Comparison of ENCODE assay signal across 2 cellular contexts in genomic region chr20:36479938-36480337, GRCh38.
TF ChIP-seq lines count a peak whose summit lies in the region.

No MANE protein-coding gene starts in this region.

TF ChIP-seq in SK-N-SH treated with all-trans-retinoic acid at 6 μM for 48 hours, 23 proteins besides CTCF, POLR2A, EP300 and RAD21 (continued from another document):
- TF ChIP-seq TSHZ2 (CRISPR knock-in tag; IDR thresholded peaks at IDR 0.05) (no peak), ARNTL (CRISPR knock-in tag; IDR thresholded peaks at IDR 0.05; ENCODE audit: borderline replicate concordance, low read depth) (no peak), ZFP30 (CRISPR knock-in tag; IDR thresholded peaks at IDR 0.05) (no peak), CSDC2 (CRISPR knock-in tag; IDR thresholded peaks at IDR 0.05) (no peak), ZNF8 (CRISPR knock-in tag; IDR thresholded peaks at IDR 0.05) (no peak), ZFP3 (CRISPR knock-in tag; IDR thresholded peaks at IDR 0.05) (no peak)
- TF ChIP-seq, protein P1, sequence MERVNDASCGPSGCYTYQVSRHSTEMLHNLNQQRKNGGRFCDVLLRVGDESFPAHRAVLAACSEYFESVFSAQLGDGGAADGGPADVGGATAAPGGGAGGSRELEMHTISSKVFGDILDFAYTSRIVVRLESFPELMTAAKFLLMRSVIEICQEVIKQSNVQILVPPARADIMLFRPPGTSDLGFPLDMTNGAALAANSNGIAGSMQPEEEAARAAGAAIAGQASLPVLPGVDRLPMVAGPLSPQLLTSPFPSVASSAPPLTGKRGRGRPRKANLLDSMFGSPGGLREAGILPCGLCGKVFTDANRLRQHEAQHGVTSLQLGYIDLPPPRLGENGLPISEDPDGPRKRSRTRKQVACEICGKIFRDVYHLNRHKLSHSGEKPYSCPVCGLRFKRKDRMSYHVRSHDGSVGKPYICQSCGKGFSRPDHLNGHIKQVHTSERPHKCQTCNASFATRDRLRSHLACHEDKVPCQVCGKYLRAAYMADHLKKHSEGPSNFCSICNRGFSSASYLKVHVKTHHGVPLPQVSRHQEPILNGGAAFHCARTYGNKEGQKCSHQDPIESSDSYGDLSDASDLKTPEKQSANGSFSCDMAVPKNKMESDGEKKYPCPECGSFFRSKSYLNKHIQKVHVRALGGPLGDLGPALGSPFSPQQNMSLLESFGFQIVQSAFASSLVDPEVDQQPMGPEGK (CRISPR knock-in tag; IDR thresholded peaks at IDR 0.05; ENCODE audit: borderline replicate concordance): no peak

TF ChIP-seq in SK-N-SH, 30 proteins besides CTCF, POLR2A, EP300 and RAD21 (continued from another document):
- TF ChIP-seq, protein P2, sequence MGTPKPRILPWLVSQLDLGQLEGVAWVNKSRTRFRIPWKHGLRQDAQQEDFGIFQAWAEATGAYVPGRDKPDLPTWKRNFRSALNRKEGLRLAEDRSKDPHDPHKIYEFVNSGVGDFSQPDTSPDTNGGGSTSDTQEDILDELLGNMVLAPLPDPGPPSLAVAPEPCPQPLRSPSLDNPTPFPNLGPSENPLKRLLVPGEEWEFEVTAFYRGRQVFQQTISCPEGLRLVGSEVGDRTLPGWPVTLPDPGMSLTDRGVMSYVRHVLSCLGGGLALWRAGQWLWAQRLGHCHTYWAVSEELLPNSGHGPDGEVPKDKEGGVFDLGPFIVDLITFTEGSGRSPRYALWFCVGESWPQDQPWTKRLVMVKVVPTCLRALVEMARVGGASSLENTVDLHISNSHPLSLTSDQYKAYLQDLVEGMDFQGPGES (IDR thresholded peaks at IDR 0.05; ENCODE audit: low read depth, low read length): no peak
- TF ChIP-seq TEAD4 (IDR thresholded peaks at IDR 0.05; ENCODE audit: borderline replicate concordance, insufficient read depth): no peak
- no peak for TF ChIP-seq SMC3 (IDR thresholded peaks at IDR 0.05; ENCODE audit: low read depth, low read length)
- TF ChIP-seq GABPA (IDR thresholded peaks at IDR 0.05; ENCODE audit: low read depth): no peak
- TF ChIP-seq, protein P3, sequence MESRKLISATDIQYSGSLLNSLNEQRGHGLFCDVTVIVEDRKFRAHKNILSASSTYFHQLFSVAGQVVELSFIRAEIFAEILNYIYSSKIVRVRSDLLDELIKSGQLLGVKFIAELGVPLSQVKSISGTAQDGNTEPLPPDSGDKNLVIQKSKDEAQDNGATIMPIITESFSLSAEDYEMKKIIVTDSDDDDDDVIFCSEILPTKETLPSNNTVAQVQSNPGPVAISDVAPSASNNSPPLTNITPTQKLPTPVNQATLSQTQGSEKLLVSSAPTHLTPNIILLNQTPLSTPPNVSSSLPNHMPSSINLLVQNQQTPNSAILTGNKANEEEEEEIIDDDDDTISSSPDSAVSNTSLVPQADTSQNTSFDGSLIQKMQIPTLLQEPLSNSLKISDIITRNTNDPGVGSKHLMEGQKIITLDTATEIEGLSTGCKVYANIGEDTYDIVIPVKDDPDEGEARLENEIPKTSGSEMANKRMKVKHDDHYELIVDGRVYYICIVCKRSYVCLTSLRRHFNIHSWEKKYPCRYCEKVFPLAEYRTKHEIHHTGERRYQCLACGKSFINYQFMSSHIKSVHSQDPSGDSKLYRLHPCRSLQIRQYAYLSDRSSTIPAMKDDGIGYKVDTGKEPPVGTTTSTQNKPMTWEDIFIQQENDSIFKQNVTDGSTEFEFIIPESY (IDR thresholded peaks at IDR 0.05; ENCODE audit: borderline replicate concordance, low read depth): no peak
- no peak for TF ChIP-seq POLR2AphosphoS5 (IDR thresholded peaks at IDR 0.05; ENCODE audit: low read depth, low read length)
- no peak for TF ChIP-seq MEF2A (IDR thresholded peaks at IDR 0.05; ENCODE audit: borderline replicate concordance, low read depth)
- TF ChIP-seq TAF1 (IDR thresholded peaks at IDR 0.05; ENCODE audit: borderline replicate concordance, low read depth, low read length): no peak
- TF ChIP-seq RCOR1 (IDR thresholded peaks at IDR 0.05; ENCODE audit: low read length): no peak
- no peak for TF ChIP-seq EZH2phosphoT487 (IDR thresholded peaks at IDR 0.05; ENCODE audit: borderline replicate concordance, low read depth)
- no peak for TF ChIP-seq JUND (IDR thresholded peaks at IDR 0.05)
